Comparison of ENCODE assay signal across 12 cellular contexts in the genomic region with DNA sequence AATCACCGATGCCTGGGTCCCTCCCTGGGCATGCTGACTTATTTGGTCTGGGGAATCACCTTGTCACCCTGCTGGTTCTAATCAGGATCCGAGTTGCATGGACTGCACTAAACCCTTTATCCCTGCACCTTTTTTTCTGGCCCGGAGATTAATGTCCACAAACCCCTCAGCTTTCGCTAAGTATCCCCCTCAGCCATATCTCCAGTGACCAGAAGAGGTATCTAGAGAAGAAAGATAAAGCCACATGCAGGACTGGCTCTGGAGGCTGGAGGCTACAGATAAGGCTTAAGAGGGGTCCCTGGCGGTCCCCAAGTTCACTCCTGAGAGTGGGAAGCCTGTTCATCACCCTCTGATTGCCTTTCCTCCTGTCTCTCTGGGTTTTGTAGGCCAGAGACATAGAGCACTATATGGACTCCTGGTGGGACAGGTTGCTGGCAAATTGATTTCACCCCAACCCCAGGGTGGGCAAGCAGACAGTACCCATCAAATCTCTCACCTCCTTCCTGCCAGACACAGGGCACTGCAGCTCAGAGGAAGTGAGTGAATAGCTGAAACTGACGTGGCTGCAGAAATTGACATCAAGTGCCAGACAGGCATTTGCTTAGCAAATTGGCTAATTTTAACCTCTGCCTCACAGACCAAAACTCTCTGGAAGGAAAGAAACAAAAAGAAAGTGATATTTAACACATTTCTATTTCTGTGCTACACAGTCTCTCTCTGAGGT. TPM values are rescaled to one million over a fixed set of nuclear protein-coding genes. Genes with fewer than 3 reads are reported as not detected.
DNase-seq lines count a peak whose midpoint lies in the region; ATAC-seq and TF ChIP-seq lines count a peak whose summit lies in the region.
"Had no signal": no experiment of that assay in that cellular context is flagged by ENCODE, and none has a peak within 500 bp of the region (broad histone marks: within the 10 kb centered on the region; RNA-seq: fewer than 3 reads in every experiment).

No MANE protein-coding gene starts in this region.

- CTCF ChIA-PET in MCF 10A (lab: Yijun Ruan, JAX): no interaction called here

- no peak overlapping the region for H3K27ac Mint-ChIP-seq in MCF 10A (ENCODE audit: low read depth, unreplicated experiment)

- H3K27me3 Mint-ChIP-seq in MCF 10A (ENCODE audit: insufficient read depth, unreplicated experiment): no peaks in the 10 kb centered on the region

- no TSS peak for BruUV-seq in MCF 10A (replicated peaks; lab: Mats Ljungman, UMichigan)

- H3K9me3 Mint-ChIP-seq in MCF 10A (ENCODE audit: unreplicated experiment): peaks cover 41% of the 10 kb centered on the region

- intact Hi-C loops in MCF 10A (cut with micrococcal nuclease): no loop called here

- ATAC-seq in GM18870 (IDR thresholded peaks at IDR 0.05; ENCODE audit: unreplicated experiment) (peak; percentile 83), GM21723 (IDR thresholded peaks at IDR 0.05; ENCODE audit: unreplicated experiment) (peak; percentile 81), HG03521 (IDR thresholded peaks at IDR 0.05; ENCODE audit: unreplicated experiment) (peak; percentile 62)

- POLR2A ChIA-PET in MCF 10A (lab: Yijun Ruan, JAX): no interaction called here

- no peaks in the 10 kb centered on the region for H3K4me1 Mint-ChIP-seq in MCF 10A (ENCODE audit: insufficient read depth, unreplicated experiment)

- no peak for TF ChIP-seq CTCF in MCF 10A (IDR thresholded peaks at IDR 0.05; ENCODE audit: unreplicated experiment)

- H3K36me3 Mint-ChIP-seq in MCF 10A (ENCODE audit: insufficient read depth, unreplicated experiment): peaks cover 5% of the 10 kb centered on the region

- no peak overlapping the region for H3K4me3 Mint-ChIP-seq in MCF 10A (ENCODE audit: unreplicated experiment)

- DNase-seq in islet precursor cell (peak; percentile 29), MCF 10A (ENCODE audit: unreplicated experiment) (no peak), NCI-H2081 (lab: John Stamatoyannopoulos, UW) (no peak), T-helper 9 cell (no peak)
- no peak for DNase-seq in central memory CD4-positive, alpha-beta T cell
- DNase-seq: activated CD4-positive, alpha-beta T cell treated with anti-CD3 and anti-CD28 coated beads, Interleukin-2, amount 50 U/mL, for 4 hours; NCI-H2107; small intestine; tibial artery had no signal

RNA-seq across cellular contexts. Expression of a gene that starts 38.8 kb away (rescaled TPM):
- total RNA-seq in MCF 10A (2022): not detected in 2 replicates
